In genomic region chr2:119727493-119727892, GRCh38 we compare ENCODE assay signal across 27 cellular contexts.
"Had no signal": no experiment of that assay in that cellular context is flagged by ENCODE, and none has a peak within 500 bp of the region (broad histone marks: within the 10 kb centered on the region; RNA-seq: fewer than 3 reads in every experiment).

No MANE protein-coding gene starts in this region.

- H3K36me3 ChIP-seq: neural progenitor cell, ovary, sigmoid colon, stomach, suprapubic skin, tibial nerve, upper lobe of left lung, vagina had no signal

- H3K9ac ChIP-seq: neural progenitor cell, parathyroid adenoma had no signal

- DNase-seq: naive thymus-derived CD4-positive, alpha-beta T cell; natural killer cell; occipital lobe; ovary; posterior cingulate gyrus; psoas muscle; right cardiac atrium; sigmoid colon; small intestine; stimulated activated CD4-positive, alpha-beta T cell treated with anti-CD3 and anti-CD28 coated beads, Interleukin-15, amount 100 ng/mL, for 24 hours; stimulated activated CD4-positive, alpha-beta T cell treated with anti-CD3 and anti-CD28 coated beads, Interleukin-2, amount 100 ng/mL, for 24 hours; stimulated activated CD4-positive, alpha-beta T cell treated with anti-CD3 and anti-CD28 coated beads, Interleukin-2, amount 100 ng/mL, for 48 hours; stimulated activated CD4-positive, alpha-beta T cell treated with anti-CD3 and anti-CD28 coated beads, Interleukin-4, amount 100 ng/mL, for 24 hours; stimulated activated naive B cell treated with anti-CD40 and anti-IgM and Interleukin-4, amounts not matched to agents 10 μg/mL and 1 μg/mL and 100 μg/mL, for 72 hours; stimulated activated naive CD4-positive, alpha-beta T cell treated with Interleukin-2 at 50 U/mL for 16 hours; stomach; substantia nigra; testis; trophoblast cell; upper lobe of left lung had no signal

- H3K4me2 ChIP-seq: neural progenitor cell had no signal

- H3K9me3 ChIP-seq: ovary, psoas muscle, sigmoid colon, stomach, suprapubic skin, testis, tibial nerve, upper lobe of left lung, vagina had no signal

- ATAC-seq: naive thymus-derived CD4-positive, alpha-beta T cell; natural killer cell; psoas muscle; right cardiac atrium; stimulated activated effector memory CD8-positive, alpha-beta T cell treated with anti-CD3 and anti-CD28 coated beads, Interleukin-12 subunit alpha, Interleukin-12 subunit beta, amount 100 ng/mL, for 72 hours; stimulated activated naive B cell treated with anti-CD40 and anti-IgM and Interleukin-4, amounts not matched to agents 10 μg/mL and 1 μg/mL and 100 μg/mL, for 72 hours had no signal

- H3K79me2 ChIP-seq: parathyroid adenoma had no signal

- H3K4me1 ChIP-seq: parathyroid adenoma, sigmoid colon, stomach, suprapubic skin, tibial nerve, vagina had no signal

- H2AFZ ChIP-seq: neural progenitor cell, parathyroid adenoma had no signal

- H3K27ac ChIP-seq: neural progenitor cell, ovary, parathyroid adenoma, psoas muscle, sigmoid colon, stomach, suprapubic skin, testis, tibial nerve, upper lobe of left lung, vagina had no signal

- FAIRE-seq: urothelium cell line had no signal

- H3K4me3 ChIP-seq: neural progenitor cell, ovary, psoas muscle, sigmoid colon, stomach, suprapubic skin, testis, tibial nerve, upper lobe of left lung, vagina had no signal

- H3K27me3 ChIP-seq: neural progenitor cell, ovary, sigmoid colon, suprapubic skin, testis, upper lobe of left lung, vagina had no signal
